ENCODE assay signal across 22 cellular contexts in genomic region chr15:82916161-82916952, GRCh38. TPM values are rescaled to one million over a fixed set of nuclear protein-coding genes. Genes with fewer than 3 reads are reported as not detected.
A peak's percentile ranks its signal among the peaks of the same experiment; 100 is the strongest.
DNase-seq lines count a peak whose midpoint lies in the region; ATAC-seq, FAIRE-seq and TF ChIP-seq lines count a peak whose summit lies in the region.
"Had no signal": no experiment of that assay in that cellular context is flagged by ENCODE, and none has a peak within 500 bp of the region (broad histone marks: within the 10 kb centered on the region; RNA-seq: fewer than 3 reads in every experiment).

No MANE protein-coding gene starts in this region.

- WGBS in pancreas, 2 donors, result 58 to 61% methylated on average over 13 of the region's 13 CpGs

- TF ChIP-seq CTCF in left ventricle myocardium inferior (IDR thresholded peaks at IDR 0.05; ENCODE audit: borderline replicate concordance) (no peak), pancreas (IDR thresholded peaks at IDR 0.05) (no peak), left lung (IDR thresholded peaks at IDR 0.05) (no peak)

- DNase-seq in Right ventricle myocardium superior, result no peak
- no peak for DNase-seq in left ventricle myocardium inferior
- DNase-seq in globus pallidus (ENCODE audit: low spot score), result peak; percentile 16
- peak in 1 of 6 donors; percentile 49 for DNase-seq in pancreas
- DNase-seq in cortex of kidney (lab: John Stamatoyannopoulos, UW), result no peak
- DNase-seq in left lung, result no peak
- DNase-seq: BE2C; Caco-2; CD4-positive, alpha-beta T cell; GDM1; Kasumi-1; MM.1S; NCI-H1092; NCI-H2081; NCI-H2171 treated with DMSO at 0.1 percent for 48 hours; NCI-H446; NCI-H526 treated with DMSO at 0.1 percent for 48 hours had no signal

- H3K4me3 ChIP-seq in left ventricle myocardium inferior, result no peak overlapping the region
- H3K4me3 ChIP-seq in pancreas, result no peak overlapping the region
- H3K4me3 ChIP-seq in left lung, result no peak overlapping the region
- H3K4me3 ChIP-seq: HAP-1 had no signal

- ATAC-seq in Right ventricle myocardium superior (ENCODE audit: poor library complexity), result peak; percentile 57
- peak in 2 of 4 donors; percentile 12 to 16 for ATAC-seq in pancreas
- ATAC-seq in GM19351 (IDR thresholded peaks at IDR 0.05; ENCODE audit: unreplicated experiment), result no peak
- ATAC-seq in left lung, result no peak

- intact Hi-C loops in Right ventricle myocardium superior (cut with DNase I), result no loop called here
- intact Hi-C loops in left ventricle myocardium inferior (cut with micrococcal nuclease), result no loop called here
- intact Hi-C loops in pancreas (cut with DNase I), result no loop called here
- intact Hi-C loops in left lung (cut with DNase I), result no loop called here

- no peaks in the 10 kb centered on the region for H3K36me3 ChIP-seq in left ventricle myocardium inferior
- no peaks in the 10 kb centered on the region for H3K36me3 ChIP-seq in pancreas
- H3K36me3 ChIP-seq in left lung, result no peaks in the 10 kb centered on the region
- H3K36me3 ChIP-seq: BE2C, HAP-1 had no signal

- H3K27me3 ChIP-seq in left ventricle myocardium inferior (ENCODE audit: low read depth) (no peaks in the 10 kb centered on the region), pancreas (no peaks in the 10 kb centered on the region), left lung (no peaks in the 10 kb centered on the region)
- H3K27me3 ChIP-seq: BE2C had no signal

- FAIRE-seq in pancreas (lab: Jason Lieb, UNC), result no peak
- FAIRE-seq: A204.1, HTR-8/SVneo, RCC 7860 had no signal

- H3K9me3 ChIP-seq in left ventricle myocardium inferior (replicated peaks), result no peaks in the 10 kb centered on the region
- H3K9me3 ChIP-seq in pancreas, result no peaks in the 10 kb centered on the region
- H3K9me3 ChIP-seq in left lung, result no peaks in the 10 kb centered on the region
- H3K9me3 ChIP-seq: BE2C, Caco-2 had no signal

- no peak overlapping the region for H3K27ac ChIP-seq in left ventricle myocardium inferior (replicated peaks)
- H3K27ac ChIP-seq in pancreas, result peak overlapping the region; percentile 86 to 93 (median 91)
- no peak overlapping the region for H3K27ac ChIP-seq in left lung

- H3K4me1 ChIP-seq in left ventricle myocardium inferior (peaks cover 44% of the 10 kb centered on the region), pancreas (peaks cover 61 to 64% (median 64%) of the 10 kb centered on the region in 3 donors), left lung (no peaks in the 10 kb centered on the region)
- H3K4me1 ChIP-seq: Caco-2 had no signal

RNA-seq across cellular contexts. Expression of gene HOMER2, which starts 36.2 kb away (rescaled TPM):
- total RNA-seq in Right ventricle myocardium superior, result 55.1 TPM
- 48.5 TPM for total RNA-seq in left ventricle myocardium inferior
- 100 to 1,000 TPM in 5 of 6 donors, 10 to 100 TPM in 1; 82.1 to 180 (median 147) TPM for total RNA-seq in pancreas
- polyA plus RNA-seq in pancreas, result 10 to 100 TPM; 76.8 to 92.2 TPM
- 10 to 100 TPM; 17.3 to 18.8 TPM for total RNA-seq in left lung

Comparison
In these comparisons a context has a peak if more than half of its experiments do, and no peak if none do; other contexts are left out.
1. H3K27ac ChIP-seq: peak in pancreas (4 of 4); none in left ventricle myocardium inferior (single experiment) and left lung (0 of 2).